ENCODE assay signal across 14 cellular contexts in the genomic region with DNA sequence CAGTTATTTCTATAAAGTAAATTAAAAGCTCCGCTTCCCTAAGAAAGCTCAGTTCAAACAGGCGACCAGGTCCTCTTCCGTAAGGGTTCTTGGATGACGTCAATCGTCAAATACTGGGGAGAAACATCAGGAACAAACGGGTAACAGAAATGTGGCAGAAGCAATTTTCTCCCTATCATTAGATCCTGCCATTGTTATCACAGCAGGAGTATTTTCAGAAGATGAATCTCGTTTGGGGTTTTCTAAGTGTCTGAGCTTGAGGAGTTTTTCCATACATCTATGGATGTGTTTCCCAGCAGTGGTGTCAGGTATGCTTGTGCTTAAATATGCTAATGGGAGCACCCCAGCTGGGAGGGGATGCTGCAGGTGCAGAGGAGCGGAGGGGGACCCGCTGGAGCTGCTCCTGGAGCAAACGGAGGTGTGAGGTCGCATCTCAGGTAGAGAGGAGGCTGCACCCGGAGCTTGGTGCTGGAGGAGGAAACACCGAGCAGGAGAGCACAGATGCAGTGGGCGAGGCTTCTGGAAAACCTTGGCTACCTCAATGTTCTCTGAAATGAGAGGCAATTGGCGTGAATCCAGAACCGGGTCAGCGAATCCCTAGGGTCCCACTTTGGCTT.
"Had no signal": no experiment of that assay in that cellular context is flagged by ENCODE, and none has a peak within 500 bp of the region (broad histone marks: within the 10 kb centered on the region; RNA-seq: fewer than 3 reads in every experiment).

No MANE protein-coding gene starts in this region.

- ATAC-seq: naive thymus-derived CD4-positive, alpha-beta T cell; stimulated activated naive CD8-positive, alpha-beta T cell treated with anti-CD3 and anti-CD28 coated beads, Interleukin-15, amount 100 ng/mL, for 72 hours had no signal

- H3K4me3 Mint-ChIP-seq: immature natural killer cell; nephron progenitor cell; stimulated activated naive B cell treated with anti-CD40 and anti-IgM and Interleukin-4, amounts not matched to agents 10 μg/mL and 1 μg/mL and 100 μg/mL, for 72 hours; stimulated activated naive CD8-positive, alpha-beta T cell treated with anti-CD3 and anti-CD28 coated beads, Interleukin-15, amount 100 ng/mL, for 72 hours had no signal

- H3K36me3 ChIP-seq: esophagus squamous epithelium, gastroesophageal sphincter had no signal

- H3K4me1 ChIP-seq: esophagus squamous epithelium, gastroesophageal sphincter had no signal

- H3K27ac ChIP-seq: epithelial cell of prostate, esophagus squamous epithelium had no signal

- H3K27ac Mint-ChIP-seq: immature natural killer cell; naive thymus-derived CD4-positive, alpha-beta T cell; nephron progenitor cell; stimulated activated naive B cell treated with anti-CD40 and anti-IgM and Interleukin-4, amounts not matched to agents 10 μg/mL and 1 μg/mL and 100 μg/mL, for 72 hours had no signal

- DNase-seq: effector memory CD4-positive, alpha-beta T cell; esophagus squamous epithelium; foreskin fibroblast; glutamatergic neuron; immature natural killer cell; mammary epithelial cell; naive thymus-derived CD4-positive, alpha-beta T cell; nephron progenitor cell; stimulated activated CD4-positive, alpha-beta T cell treated with anti-CD3 and anti-CD28 coated beads, Interleukin-4, amount 100 ng/mL, for 4 hours; stimulated activated naive CD8-positive, alpha-beta T cell treated with anti-CD3 and anti-CD28 coated beads, Interleukin-15, amount 100 ng/mL, for 72 hours; trophoblast cell had no signal

- H3K4me1 Mint-ChIP-seq: immature natural killer cell; naive thymus-derived CD4-positive, alpha-beta T cell; nephron progenitor cell; stimulated activated naive B cell treated with anti-CD40 and anti-IgM and Interleukin-4, amounts not matched to agents 10 μg/mL and 1 μg/mL and 100 μg/mL, for 72 hours; stimulated activated naive CD8-positive, alpha-beta T cell treated with anti-CD3 and anti-CD28 coated beads, Interleukin-15, amount 100 ng/mL, for 72 hours had no signal
